9 cellular contexts compared by ENCODE assay signal in genomic region chr11:85947431-85948272, GRCh38.
DNase-seq lines count a peak whose midpoint lies in the region; ATAC-seq and FAIRE-seq lines count a peak whose summit lies in the region.
"Had no signal": no experiment of that assay in that cellular context is flagged by ENCODE, and none has a peak within 500 bp of the region (broad histone marks: within the 10 kb centered on the region; RNA-seq: fewer than 3 reads in every experiment).

No MANE protein-coding gene starts in this region.

- H3K27ac Mint-ChIP-seq in activated naive CD8-positive, alpha-beta T cell treated with anti-CD3 and anti-CD28 coated beads for 36 hours, result peak overlapping the region; percentile 89
- peak overlapping the region; percentile 93 for H3K27ac Mint-ChIP-seq in stimulated activated naive CD8-positive, alpha-beta T cell treated with anti-CD3 and anti-CD28 coated beads, Interleukin-15, Interleukin-2, amounts not matched to agents 100 ng/mL and 50 ng/mL, for 24 hours
- H3K27ac Mint-ChIP-seq: memory B cell had no signal

- peaks cover 25% of the 10 kb centered on the region for H3K9me3 Mint-ChIP-seq in activated naive CD8-positive, alpha-beta T cell treated with anti-CD3 and anti-CD28 coated beads for 36 hours
- peaks cover 23% of the 10 kb centered on the region for H3K9me3 Mint-ChIP-seq in stimulated activated naive CD8-positive, alpha-beta T cell treated with anti-CD3 and anti-CD28 coated beads, Interleukin-15, Interleukin-2, amounts not matched to agents 100 ng/mL and 50 ng/mL, for 24 hours

- ATAC-seq in GM18499 (IDR thresholded peaks at IDR 0.05; ENCODE audit: insufficient read depth, unreplicated experiment) (peak; percentile 39), HG03196 (IDR thresholded peaks at IDR 0.05; ENCODE audit: unreplicated experiment) (peak; percentile 46)

- peaks cover 41% of the 10 kb centered on the region for H3K4me1 Mint-ChIP-seq in activated naive CD8-positive, alpha-beta T cell treated with anti-CD3 and anti-CD28 coated beads for 36 hours
- peaks cover 47% of the 10 kb centered on the region for H3K4me1 Mint-ChIP-seq in stimulated activated naive CD8-positive, alpha-beta T cell treated with anti-CD3 and anti-CD28 coated beads, Interleukin-15, Interleukin-2, amounts not matched to agents 100 ng/mL and 50 ng/mL, for 24 hours (ENCODE audit: low read depth)
- H3K4me1 Mint-ChIP-seq: memory B cell had no signal

- FAIRE-seq in GM19239 (lab: Jason Lieb, UNC), result no peak

- no peaks in the 10 kb centered on the region for H3K27me3 Mint-ChIP-seq in activated naive CD8-positive, alpha-beta T cell treated with anti-CD3 and anti-CD28 coated beads for 36 hours
- H3K27me3 Mint-ChIP-seq in stimulated activated naive CD8-positive, alpha-beta T cell treated with anti-CD3 and anti-CD28 coated beads, Interleukin-15, Interleukin-2, amounts not matched to agents 100 ng/mL and 50 ng/mL, for 24 hours, result no peaks in the 10 kb centered on the region
- H3K27me3 Mint-ChIP-seq: memory B cell had no signal

- peak overlapping the region; percentile 47 for H3K4me3 Mint-ChIP-seq in activated naive CD8-positive, alpha-beta T cell treated with anti-CD3 and anti-CD28 coated beads for 36 hours
- H3K4me3 Mint-ChIP-seq in stimulated activated naive CD8-positive, alpha-beta T cell treated with anti-CD3 and anti-CD28 coated beads, Interleukin-15, Interleukin-2, amounts not matched to agents 100 ng/mL and 50 ng/mL, for 24 hours, result peak overlapping the region; percentile 58
- H3K4me3 Mint-ChIP-seq: memory B cell had no signal

- H3K36me3 Mint-ChIP-seq in activated naive CD8-positive, alpha-beta T cell treated with anti-CD3 and anti-CD28 coated beads for 36 hours, result peaks cover 21% of the 10 kb centered on the region
- H3K36me3 Mint-ChIP-seq in stimulated activated naive CD8-positive, alpha-beta T cell treated with anti-CD3 and anti-CD28 coated beads, Interleukin-15, Interleukin-2, amounts not matched to agents 100 ng/mL and 50 ng/mL, for 24 hours (ENCODE audit: low read depth), result peaks cover 14% of the 10 kb centered on the region

- DNase-seq in activated naive CD8-positive, alpha-beta T cell treated with anti-CD3 and anti-CD28 coated beads for 36 hours, result peak; percentile 42
- peak; percentile 29 to 92 for DNase-seq in hippocampal formation (lab: John Stamatoyannopoulos, UW)
- no peak for DNase-seq in NCI-H146 treated with DMSO at 0.1 percent for 48 hours (lab: John Stamatoyannopoulos, UW; ENCODE audit: unreplicated experiment)
- DNase-seq in GDM1 (lab: John Stamatoyannopoulos, UW), result no peak
- no peak for DNase-seq in GM19239 (ENCODE audit: insufficient read length, low spot score)

Comparison
In these comparisons a context has a peak if more than half of its experiments do, and no peak if none do; other contexts are left out.
1. DNase-seq: peak in activated naive CD8-positive, alpha-beta T cell treated with anti-CD3 and anti-CD28 coated beads for 36 hours (single experiment) and hippocampal formation (2 of 2); none in NCI-H146 treated with DMSO at 0.1 percent for 48 hours (single experiment), GDM1 (single experiment) and GM19239 (single experiment).